Comparison of ENCODE assay signal across 9 cellular contexts in the genomic region with DNA sequence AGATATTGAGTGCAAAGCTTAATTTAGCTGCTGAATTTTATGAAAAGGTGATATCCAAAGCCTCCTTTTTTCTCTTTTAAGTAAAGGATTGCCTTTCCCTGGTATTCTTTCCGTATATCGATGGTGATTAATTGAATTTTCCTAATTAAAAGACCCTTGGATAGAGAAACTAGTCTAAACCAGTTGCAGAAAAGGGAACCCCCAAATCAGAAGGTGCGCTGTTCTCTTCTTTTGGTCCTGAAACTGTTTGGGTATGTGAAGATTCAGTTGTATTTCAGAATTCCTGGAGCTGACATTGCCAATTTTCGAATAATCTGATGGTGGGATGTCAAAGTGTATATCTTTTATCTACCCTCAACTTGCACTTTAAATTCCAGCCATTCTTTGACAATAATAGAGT. TPM values are rescaled to one million over a fixed set of nuclear protein-coding genes. Genes with fewer than 3 reads are reported as not detected.
A peak's percentile ranks its signal among the peaks of the same experiment; 100 is the strongest.
DNase-seq lines count a peak whose midpoint lies in the region; ATAC-seq and TF ChIP-seq lines count a peak whose summit lies in the region.
"Had no signal": no experiment of that assay in that cellular context is flagged by ENCODE, and none has a peak within 500 bp of the region (broad histone marks: within the 10 kb centered on the region; RNA-seq: fewer than 3 reads in every experiment).

No MANE protein-coding gene starts in this region.

- no peak for TF ChIP-seq CTCF in Caco-2 (IDR thresholded peaks at IDR 0.05; ENCODE audit: insufficient read depth in 1 of 2, low read depth in 1 of 2, low read length in 1 of 2, severe bottlenecking in 1 of 2, unreplicated experiment in 1 of 2)

- H3K9me3 ChIP-seq in Caco-2 (no peaks in the 10 kb centered on the region), neuron (ENCODE audit: low read length) (no peaks in the 10 kb centered on the region)

- intact Hi-C loops in Caco-2 (cut with micrococcal nuclease; ENCODE audit: unreplicated experiment): loop anchor here (5.0 kb wide), 1 partner anchor 153 kb away; no protein-coding TSS in a partner anchor

- H3K4me3 ChIP-seq in Caco-2 (ENCODE audit: low read depth, low read length): no peak overlapping the region; the same call in 1 of the 2 replicates
- peak overlapping the region; percentile 70 for H3K4me3 ChIP-seq in neuron (ENCODE audit: low read length)

- H3K4me1 ChIP-seq in Caco-2 (no peaks in the 10 kb centered on the region), neuron (ENCODE audit: insufficient read depth, low read length) (peaks cover 20% of the 10 kb centered on the region)

- peaks cover 9% of the 10 kb centered on the region for H3K4me1 Mint-ChIP-seq in Caco-2 (ENCODE audit: low read depth, unreplicated experiment)
- H3K4me1 Mint-ChIP-seq in effector memory CD8-positive, alpha-beta T cell (ENCODE audit: low read depth in 2 of 2): peaks cover 11 to 27% of the 10 kb centered on the region in 2 donors

- TSS peak; percentile 28 for BruUV-seq in Caco-2 (replicated peaks; lab: Mats Ljungman, UMichigan)

- no peak overlapping the region for H3K27ac Mint-ChIP-seq in Caco-2 (ENCODE audit: unreplicated experiment)
- H3K27ac Mint-ChIP-seq in effector memory CD8-positive, alpha-beta T cell: no peak overlapping the region

- no peaks in the 10 kb centered on the region for H3K27me3 ChIP-seq in Caco-2 (replicated peaks; ENCODE audit: control insufficient read depth, insufficient read depth, low read length)
- no peaks in the 10 kb centered on the region for H3K27me3 ChIP-seq in neuron (ENCODE audit: insufficient read depth, low read length)

- H2AFZ ChIP-seq in neuron (ENCODE audit: low read depth, low read length): no peak overlapping the region

- CTCF ChIA-PET in Caco-2 (lab: Charles Lee): no interaction called here

- H3K27me3 Mint-ChIP-seq in Caco-2 (ENCODE audit: insufficient read depth, unreplicated experiment): peaks cover 14% of the 10 kb centered on the region
- peaks cover 9 to 15% of the 10 kb centered on the region in 2 donors for H3K27me3 Mint-ChIP-seq in effector memory CD8-positive, alpha-beta T cell

- no peaks in the 10 kb centered on the region for H3K9me3 Mint-ChIP-seq in Caco-2 (ENCODE audit: unreplicated experiment)
- H3K9me3 Mint-ChIP-seq in effector memory CD8-positive, alpha-beta T cell: no peaks in the 10 kb centered on the region

- H3K36me3 Mint-ChIP-seq in Caco-2 (ENCODE audit: insufficient read depth, unreplicated experiment): no peaks in the 10 kb centered on the region
- peaks cover 3% of the 10 kb centered on the region for H3K36me3 Mint-ChIP-seq in effector memory CD8-positive, alpha-beta T cell (ENCODE audit: insufficient read depth)

- POLR2A ChIA-PET in Caco-2 (lab: Charles Lee): no interaction called here

- H3K36me3 ChIP-seq in Caco-2 (ENCODE audit: control insufficient read depth, insufficient read depth, low read length) (no peaks in the 10 kb centered on the region), neuron (ENCODE audit: insufficient read depth, low read length) (no peaks in the 10 kb centered on the region)

- peak overlapping the region; percentile 92 for H3K4me3 Mint-ChIP-seq in Caco-2 (ENCODE audit: unreplicated experiment)
- H3K4me3 Mint-ChIP-seq in effector memory CD8-positive, alpha-beta T cell: peak overlapping the region; percentile 88 to 91

- DNase-seq in Caco-2 (no peak), M059J (ENCODE audit: low read depth) (peak; percentile 3), NCI-H526 treated with DMSO at 0.1 percent for 48 hours (lab: John Stamatoyannopoulos, UW) (no peak)
- DNase-seq in effector memory CD8-positive, alpha-beta T cell: no peak
- DNase-seq: stimulated activated CD4-positive, alpha-beta T cell treated with anti-CD3 and anti-CD28 coated beads, Interleukin-15, amount 100 ng/mL, for 24 hours had no signal

- ATAC-seq in effector memory CD8-positive, alpha-beta T cell (replicated peaks): no peak
- ATAC-seq in GM18858 (IDR thresholded peaks at IDR 0.05; ENCODE audit: unreplicated experiment) (no peak), HG02973 (IDR thresholded peaks at IDR 0.05; ENCODE audit: unreplicated experiment) (no peak), GM21381 (IDR thresholded peaks at IDR 0.05; ENCODE audit: unreplicated experiment) (no peak)

RNA-seq across cellular contexts. Expression of gene GPHN, which starts 1.9 kb away (rescaled TPM):
- 11.3 and 12.4 TPM in 2 replicates for total RNA-seq in Caco-2 (2022)
- 1.3 and 12.6 TPM in 2 replicates for total RNA-seq in M059J (2014; rRNA removed; shearing (Covaris generic))

RNA-seq across cellular contexts. Expression of gene CCDC196, which starts 23.7 kb away (rescaled TPM):
- not detected in 2 replicates for total RNA-seq in Caco-2 (2022)
- not detected in 2 replicates for total RNA-seq in M059J (2014; rRNA removed; shearing (Covaris generic))
